ENCODE assay signal across 8 cellular contexts in the genomic region with DNA sequence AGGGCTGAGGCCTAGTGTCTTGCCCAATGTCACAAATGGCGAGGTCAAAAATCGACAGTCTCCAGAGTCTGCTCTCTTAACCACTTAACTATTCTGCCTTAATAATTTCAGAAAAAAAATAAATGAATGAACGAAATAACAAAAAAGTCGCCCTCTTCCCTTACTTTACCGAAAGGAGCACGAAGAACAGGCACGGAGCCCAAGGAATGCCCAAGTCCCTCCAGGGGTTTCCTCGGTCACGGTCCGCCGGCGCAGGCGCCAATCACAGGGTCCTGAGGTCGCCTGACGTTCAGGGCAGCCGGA. TPM values are rescaled to one million over a fixed set of nuclear protein-coding genes. Genes with fewer than 3 reads are reported as not detected.
A peak's percentile ranks its signal among the peaks of the same experiment; 100 is the strongest.
DNase-seq lines count a peak whose midpoint lies in the region; ATAC-seq and TF ChIP-seq lines count a peak whose summit lies in the region.

No MANE protein-coding gene starts in this region.

- intact Hi-C loops in body of pancreas (cut with DNase I): no loop called here
- intact Hi-C loops in lower leg skin (cut with DNase I; ENCODE audit: low total_unique reads): no loop called here
- intact Hi-C loops in transverse colon (cut with DNase I; ENCODE audit: low total_unique reads): no loop called here

- 1% methylated on average over 12 to 16 of the region's 16 CpGs for WGBS in body of pancreas, 2 donors
- WGBS in lower leg skin, 2 donors: 0% methylated on average over 16 of the region's 16 CpGs
- WGBS in transverse colon (ENCODE audit: low coverage in 1 of 2), 2 donors: 0% methylated on average over 16 of the region's 16 CpGs; no CpG with 5 or more reads in 1 of the 2 donors

- peak overlapping the region; percentile 74 to 87 for H3K4me3 ChIP-seq in body of pancreas
- peak overlapping the region; percentile 77 for H3K4me3 ChIP-seq in lower leg skin (ENCODE audit: low read depth, poor library complexity, severe bottlenecking)
- peak overlapping the region; percentile 63 to 94 (median 84) for H3K4me3 ChIP-seq in transverse colon

- TF ChIP-seq POLR2A in body of pancreas (IDR thresholded peaks at IDR 0.05) (no peak), lower leg skin (IDR thresholded peaks at IDR 0.05) (no peak), transverse colon (IDR thresholded peaks at IDR 0.05) (no peak)

- H3K36me3 ChIP-seq in body of pancreas (replicated peaks in 1 of 2; ENCODE audit: insufficient read depth in 1 of 2, low read depth in 2 of 2) (peaks cover 0 to 13% of the 10 kb centered on the region in 2 donors), transverse colon (peaks cover 0 to 36% (median 8%) of the 10 kb centered on the region in 4 donors)

- in situ Hi-C loops in transverse colon (cut with MboI; ENCODE audit: low pct_ligation_motif_present in 1 of 4, low pct_unique_long_range_greater_than_20kb in 1 of 4, low sequenced_read_pairs in 3 of 4): no loop called here

- no peaks in the 10 kb centered on the region for H3K9me3 ChIP-seq in body of pancreas
- H3K9me3 ChIP-seq in transverse colon: no peaks in the 10 kb centered on the region

- peaks cover 26% of the 10 kb centered on the region for H3K4me1 ChIP-seq in body of pancreas
- peaks cover 19 to 29% (median 25%) of the 10 kb centered on the region in 4 donors for H3K4me1 ChIP-seq in transverse colon

- TF ChIP-seq CTCF in body of pancreas (IDR thresholded peaks at IDR 0.05) (no peak), lower leg skin (IDR thresholded peaks at IDR 0.05) (no peak), transverse colon (IDR thresholded peaks at IDR 0.05) (no peak)

- H3K27ac ChIP-seq in body of pancreas (peak overlapping the region; percentile 87 to 89 (median 88)), transverse colon (peak overlapping the region; percentile 86 to 94 (median 92))

- ATAC-seq in GM19395 (IDR thresholded peaks at IDR 0.05; ENCODE audit: unreplicated experiment) (peak; percentile 6), HG03460 (IDR thresholded peaks at IDR 0.05; ENCODE audit: unreplicated experiment) (peak; percentile 61), body of pancreas (peak; percentile 82), HG02938 (IDR thresholded peaks at IDR 0.05; ENCODE audit: unreplicated experiment) (no peak)

- H3K27me3 ChIP-seq in body of pancreas: no peaks in the 10 kb centered on the region
- no peaks in the 10 kb centered on the region for H3K27me3 ChIP-seq in transverse colon

- no peak for TF ChIP-seq EP300 in transverse colon (IDR thresholded peaks at IDR 0.05; ENCODE audit: low read depth)

- DNase-seq in body of pancreas: peak in 1 of 4 donors; percentile 78
- no peak for DNase-seq in lower leg skin (ENCODE audit: low spot score in 2 of 2)
- no peak for DNase-seq in transverse colon
- DNase-seq in hippocampal formation (lab: John Stamatoyannopoulos, UW): no peak
- no peak for DNase-seq in NAMALWA (ENCODE audit: low spot score)

RNA-seq across cellular contexts. Expression of gene SUPT7L, which starts 0.3 kb away (rescaled TPM):
- total RNA-seq in body of pancreas (10 to 100 TPM; 18.4 to 29.3 TPM), lower leg skin (10 to 100 TPM in 3 of 4 donors, 1 to 10 TPM in 1; 9.7 to 16.9 (median 14.9) TPM), transverse colon (10 to 100 TPM; 30.4 to 43.6 (median 38.2) TPM)

RNA-seq across cellular contexts. Expression of gene SLC4A1AP, which starts 0.6 kb away (rescaled TPM):
- total RNA-seq in body of pancreas: 10 to 100 TPM; 15.6 to 22.4 TPM
- total RNA-seq in lower leg skin: 10 to 100 TPM; 15.6 to 25.0 (median 22.1) TPM
- 10 to 100 TPM in 3 of 4 donors, 1 to 10 TPM in 1; 9.0 to 21.1 (median 16.1) TPM for total RNA-seq in transverse colon

RNA-seq across cellular contexts. Expression of gene GPN1, which starts 34.3 kb away (rescaled TPM):
- total RNA-seq in body of pancreas (10 to 100 TPM in 1 of 2 donors, 1 to 10 TPM in 1; 9.9 to 17.9 TPM), lower leg skin (10 to 100 TPM; 15.3 to 23.2 (median 21.2) TPM), transverse colon (10 to 100 TPM in 3 of 4 donors, not detected in 1; 14.6 to 24.3 (median 19.4) TPM)

RNA-seq across cellular contexts. Expression of gene CCDC121, which starts 34.3 kb away (rescaled TPM):
- total RNA-seq in body of pancreas (1 to 10 TPM; 1.3 to 2.1 TPM), lower leg skin (1 to 10 TPM; 2.0 to 6.2 (median 4.6) TPM), transverse colon (1 to 10 TPM in 2 of 4 donors, under 1 TPM in 1, not detected in 1; 0.80 to 4.3 (median 3.8) TPM)
